ENCODE assay signal across 8 cellular contexts in the genomic region with DNA sequence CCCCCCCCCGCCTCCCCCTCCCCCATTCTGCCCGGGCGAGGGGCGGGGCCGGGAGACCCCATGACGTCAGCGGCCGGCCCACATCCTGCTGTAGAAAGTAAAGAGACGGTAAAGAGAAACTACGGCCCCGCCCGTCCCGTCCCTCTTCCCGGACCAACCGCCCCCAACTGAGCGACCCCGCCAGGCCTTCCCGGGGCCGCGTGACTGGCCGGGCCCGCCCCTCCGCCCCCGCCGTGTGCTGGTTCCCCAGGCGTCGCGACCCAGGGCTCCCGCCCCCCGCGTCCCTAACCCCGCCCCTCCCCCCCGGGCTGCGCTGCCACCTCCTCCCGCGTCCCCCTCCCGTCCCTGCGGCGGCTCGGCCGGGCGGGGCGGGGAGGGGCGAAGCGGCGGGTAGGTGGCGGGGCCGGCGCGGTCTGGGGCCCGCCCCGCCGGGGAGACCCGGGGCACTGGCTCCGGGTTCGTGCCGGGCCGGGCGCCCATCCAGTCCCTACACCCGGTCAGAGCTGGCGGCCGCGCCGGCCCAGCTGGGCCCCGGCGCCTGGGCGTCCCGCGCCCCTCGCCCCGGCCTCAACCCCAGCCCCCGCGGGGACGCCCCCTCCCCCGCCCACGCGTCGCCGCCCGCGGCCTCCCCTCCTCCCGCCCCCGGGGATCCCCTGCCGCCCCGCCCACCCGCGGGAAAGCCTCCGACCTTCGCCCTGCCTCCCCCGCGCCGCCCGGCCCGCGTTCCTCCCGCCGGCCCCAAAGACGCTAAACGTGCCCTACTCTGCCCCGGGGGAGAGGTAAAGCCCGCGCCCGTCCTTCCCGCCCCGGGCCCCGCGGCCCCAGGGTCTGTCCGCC. TPM values are rescaled to one million over a fixed set of nuclear protein-coding genes. Genes with fewer than 3 reads are reported as not detected.
DNase-seq lines count a peak whose midpoint lies in the region; ATAC-seq, FAIRE-seq and TF ChIP-seq lines count a peak whose summit lies in the region.

No MANE protein-coding gene starts in this region.

- H3K36me3 ChIP-seq in SK-N-MC (ENCODE audit: insufficient read depth, low read length) (peaks cover 16% of the 10 kb centered on the region), pancreas (peaks cover 0 to 3% (median 0%) of the 10 kb centered on the region in 3 donors), tibial nerve (no peaks in the 10 kb centered on the region)

- H3K27ac ChIP-seq in SK-N-MC, result no peak overlapping the region
- H3K27ac ChIP-seq in pancreas, result peak overlapping the region; percentile 77 to 98 (median 92)
- peak overlapping the region; percentile 72 to 97 (median 92) for H3K27ac ChIP-seq in tibial nerve

- TF ChIP-seq EP300 in tibial nerve (IDR thresholded peaks at IDR 0.05), result peak in 1 of 2 donors; percentile 72

- no peak overlapping the region for H3K9ac ChIP-seq in SK-N-MC (ENCODE audit: insufficient read length)

- TF ChIP-seq CTCF in GM10266 (IDR thresholded peaks at IDR 0.05; ENCODE audit: control insufficient read depth, insufficient read depth, low read depth, missing control alignments) (no peak), pancreas (IDR thresholded peaks at IDR 0.05) (no peak), tibial nerve (IDR thresholded peaks at IDR 0.05) (no peak)

- intact Hi-C loops in pancreas (cut with DNase I), result no loop called here

- peak overlapping the region; percentile 91 for H3K4me3 ChIP-seq in SK-N-MC
- peak overlapping the region in 3 of 4 donors; percentile 69 to 72 (median 69) for H3K4me3 ChIP-seq in pancreas
- H3K4me3 ChIP-seq in tibial nerve, result peak overlapping the region; percentile 63 to 85 (median 66)

- TF ChIP-seq POLR2A in tibial nerve (IDR thresholded peaks at IDR 0.05), result peak in 1 of 2 donors; percentile 47

- DNase-seq in GM10266 (ENCODE audit: extremely low spot score) (peak; percentile 98), NCI-H1048 (lab: John Stamatoyannopoulos, UW) (peak; percentile 90), SK-N-MC (ENCODE audit: low read depth, low spot score) (peak; percentile 37), germinal center (ENCODE audit: low spot score) (peak; percentile 97), pancreas (peak; percentile 95 to 98 (median 98)), tibial nerve (ENCODE audit: low spot score in 2 of 2) (peak; percentile 94 to 96)
- DNase-seq in activated naive CD4-positive, alpha-beta T cell treated with anti-CD3 and anti-CD28 coated beads, Interleukin-2, amount 50 U/mL, for 16 hours, result peak; percentile 97

- H3K4me1 ChIP-seq in pancreas (peaks cover 7 to 35% (median 25%) of the 10 kb centered on the region in 3 donors), tibial nerve (peaks cover 0 to 33% (median 17%) of the 10 kb centered on the region in 4 donors)

- H3K9me3 ChIP-seq in SK-N-MC (ENCODE audit: low read depth, low read length), result no peaks in the 10 kb centered on the region
- no peaks in the 10 kb centered on the region for H3K9me3 ChIP-seq in pancreas
- H3K9me3 ChIP-seq in tibial nerve, result no peaks in the 10 kb centered on the region

- FAIRE-seq in pancreas (lab: Jason Lieb, UNC), result no peak

- 0 to 1% methylated on average over 5 to 105 of the region's 108 CpGs for WGBS in pancreas, 2 donors
- 1% methylated on average over 8 to 37 of the region's 108 CpGs for WGBS in tibial nerve, 2 donors

- no peaks in the 10 kb centered on the region for H3K27me3 ChIP-seq in pancreas
- no peaks in the 10 kb centered on the region for H3K27me3 ChIP-seq in tibial nerve

- ATAC-seq in HG02571 (IDR thresholded peaks at IDR 0.05; ENCODE audit: unreplicated experiment), result peak; percentile 47
- peak; percentile 72 to 84 (median 81) for ATAC-seq in pancreas

RNA-seq across cellular contexts. Expression of a gene that starts 0.6 kb away (rescaled TPM):
- total RNA-seq in pancreas (10 to 100 TPM in 3 of 6 donors, 1 to 10 TPM in 3; 8.2 to 17.7 (median 9.9) TPM), tibial nerve (10 to 100 TPM; 14.9 to 30.6 (median 22.2) TPM)
- 1 to 10 TPM; 3.8 to 4.1 TPM for polyA plus RNA-seq in pancreas

Comparison
In these comparisons a context has a peak if more than half of its experiments do, and no peak if none do; other contexts are left out.
1. DNase-seq: peak in every context shown above with its lines; median percentile 98 in GM10266; 98 in pancreas; 97 in activated naive CD4-positive, alpha-beta T cell treated with anti-CD3 and anti-CD28 coated beads, Interleukin-2, amount 50 U/mL, for 16 hours; 97 in germinal center; 95 in tibial nerve; 90 in NCI-H1048; 37 in SK-N-MC.